Comparison of ENCODE assay signal across 23 cellular contexts in genomic region chr7:22411977-22412693, GRCh38. TPM values are rescaled to one million over a fixed set of nuclear protein-coding genes. Genes with fewer than 3 reads are reported as not detected.
DNase-seq lines count a peak whose midpoint lies in the region; ATAC-seq, FAIRE-seq and TF ChIP-seq lines count a peak whose summit lies in the region.
"Had no signal": no experiment of that assay in that cellular context is flagged by ENCODE, and none has a peak within 500 bp of the region (broad histone marks: within the 10 kb centered on the region; RNA-seq: fewer than 3 reads in every experiment).

No MANE protein-coding gene starts in this region.

- intact Hi-C loops in HepG2 (cut with micrococcal nuclease; ENCODE audit: unreplicated experiment), result no loop called here
- intact Hi-C loops in prostate gland (cut with DNase I), result no loop called here

- no peaks in the 10 kb centered on the region for H3K4me1 Mint-ChIP-seq in neural progenitor cell

- no peak overlapping the region for H3K27ac ChIP-seq in neural progenitor cell
- H3K27ac ChIP-seq in HepG2 (ENCODE audit: extremely low read length, insufficient read depth, low read length), result no peak overlapping the region
- no peak overlapping the region for H3K27ac ChIP-seq in prostate gland
- H3K27ac ChIP-seq: SK-N-MC had no signal

- no peak for FAIRE-seq in HepG2 (lab: Jason Lieb, UNC)
- FAIRE-seq: A204.1, GM12891, RCC 7860 had no signal

- H3K9me3 ChIP-seq in neural progenitor cell (ENCODE audit: low read depth) (no peaks in the 10 kb centered on the region), HepG2 (ENCODE audit: low read length) (no peaks in the 10 kb centered on the region), prostate gland (no peaks in the 10 kb centered on the region)
- H3K9me3 ChIP-seq: BE2C, Caco-2 had no signal

- no peak for TF ChIP-seq EP300 in HepG2 (IDR thresholded peaks at IDR 0.05; ENCODE audit: low read depth in 2 of 2, low read length in 2 of 2)
- TF ChIP-seq EP300 in HepG2 (CRISPR knock-in tag; IDR thresholded peaks at IDR 0.05; ENCODE audit: borderline replicate concordance), result no peak

- H3K9me3 Mint-ChIP-seq in neural progenitor cell, result no peaks in the 10 kb centered on the region
- H3K9me3 Mint-ChIP-seq: CD4-positive, alpha-beta T cell had no signal

- no peak overlapping the region for H3K27ac Mint-ChIP-seq in neural progenitor cell
- H3K27ac Mint-ChIP-seq: CD4-positive, alpha-beta T cell had no signal

- peaks cover 10% of the 10 kb centered on the region for H3F3A ChIP-seq in neural progenitor cell (ENCODE audit: low read depth)

- ATAC-seq in HG03139 (IDR thresholded peaks at IDR 0.05; ENCODE audit: unreplicated experiment) (no peak), HepG2 (no peak)
- ATAC-seq: Right ventricle myocardium inferior had no signal

- POLR2A ChIA-PET in HepG2 (lab: Yijun Ruan, JAX), result no interaction called here

- H2AFZ ChIP-seq in neural progenitor cell (replicated peaks) (peak overlapping the region; percentile 79), HepG2 (ENCODE audit: low read length) (no peak overlapping the region)

- no peaks in the 10 kb centered on the region for H3K36me3 Mint-ChIP-seq in neural progenitor cell

- H3K4me1 ChIP-seq in neural progenitor cell (peaks cover 11% of the 10 kb centered on the region), HepG2 (ENCODE audit: insufficient read depth, low read length) (no peaks in the 10 kb centered on the region), prostate gland (replicated peaks) (no peaks in the 10 kb centered on the region)
- H3K4me1 ChIP-seq: BE2C, Caco-2 had no signal

- CTCF ChIA-PET in HepG2 (lab: Yijun Ruan, JAX; ENCODE audit: low intra/inter-chr PET ratio, low total read pairs), result no interaction called here

- H3K27me3 ChIP-seq in neural progenitor cell, result no peaks in the 10 kb centered on the region
- peaks cover 4 to 39% of the 10 kb centered on the region in 2 experiments; a peak in 3 of 5 replicates for H3K27me3 ChIP-seq in HepG2 (ENCODE audit: control insufficient read depth in 1 of 2, insufficient read depth in 2 of 2, low read length in 2 of 2)
- H3K27me3 ChIP-seq in prostate gland (replicated peaks; ENCODE audit: insufficient read depth), result no peaks in the 10 kb centered on the region
- H3K27me3 ChIP-seq: BE2C had no signal

- no peaks in the 10 kb centered on the region for H3K79me2 ChIP-seq in neural progenitor cell (ENCODE audit: low read depth)
- no peaks in the 10 kb centered on the region for H3K79me2 ChIP-seq in HepG2 (ENCODE audit: insufficient read depth, low read length)

- no peak for TF ChIP-seq RAD21 in HepG2 (CRISPR knock-in tag; IDR thresholded peaks at IDR 0.05)

- H3K4me3 ChIP-seq in neural progenitor cell (no peak overlapping the region), HepG2 (replicated peaks in 1 of 3; ENCODE audit: insufficient read depth in 1 of 3, low read depth in 2 of 3, low read length in 3 of 3) (no peak overlapping the region), prostate gland (no peak overlapping the region)
- H3K4me3 ChIP-seq: SK-N-MC had no signal

- H4K20me1 ChIP-seq in neural progenitor cell (ENCODE audit: low read depth) (no peaks in the 10 kb centered on the region), HepG2 (ENCODE audit: insufficient read depth, low read length) (no peaks in the 10 kb centered on the region)

- peaks cover 2% of the 10 kb centered on the region for H3K27me3 Mint-ChIP-seq in neural progenitor cell (ENCODE audit: insufficient read depth, low read depth)

- in situ Hi-C loops in SK-MEL-5 (cut with HindIII; ENCODE audit: low pct_unique_long_range_greater_than_20kb, low sequenced_read_pairs) (no loop called here), HepG2 (cut with HindIII; ENCODE audit: extremely low pct_ligation_motif_present, low pct_unique_long_range_greater_than_20kb) (no loop called here)

- TF ChIP-seq CTCF in neural progenitor cell (IDR thresholded peaks at IDR 0.05) (no peak), HepG2 (CRISPR knock-in tag; IDR thresholded peaks at IDR 0.05) (no peak), prostate gland (IDR thresholded peaks at IDR 0.05) (no peak)

- no TSS peak for BruUV-seq in HepG2 (replicated peaks; lab: Mats Ljungman, UMichigan)

- no peak overlapping the region for H3K4me2 ChIP-seq in neural progenitor cell
- H3K4me2 ChIP-seq in HepG2 (ENCODE audit: low read depth, low read length), result no peak overlapping the region

- no peak overlapping the region for H3K9ac ChIP-seq in neural progenitor cell
- no peak overlapping the region for H3K9ac ChIP-seq in HepG2 (ENCODE audit: insufficient read depth, low read depth, low read length)

- TF ChIP-seq POLR2A in HepG2 (IDR thresholded peaks at IDR 0.05; ENCODE audit: insufficient read depth in 1 of 2, low read depth in 2 of 2, low read length in 2 of 2), result no peak
- no peak for TF ChIP-seq POLR2A in prostate gland (IDR thresholded peaks at IDR 0.05)

- WGBS in HepG2 (ENCODE audit: low lambda C conversion rate), result 21% methylated on average over 3 of the region's 4 CpGs
- 79% methylated on average over 4 of the region's 4 CpGs for WGBS in prostate gland

- no peaks in the 10 kb centered on the region for H3K36me3 ChIP-seq in neural progenitor cell
- no peaks in the 10 kb centered on the region for H3K36me3 ChIP-seq in HepG2 (replicated peaks in 1 of 2; ENCODE audit: control insufficient read depth in 1 of 2, insufficient read depth in 2 of 2, low read length in 2 of 2)
- no peaks in the 10 kb centered on the region for H3K36me3 ChIP-seq in prostate gland
- H3K36me3 ChIP-seq: BE2C had no signal

- H3K4me3 Mint-ChIP-seq in neural progenitor cell, result no peak overlapping the region
- H3K4me3 Mint-ChIP-seq: CD4-positive, alpha-beta T cell had no signal

- DNase-seq in ELF-1 (ENCODE audit: low read depth, low spot score), result peak; percentile 43
- DNase-seq in LHCN-M2 (ENCODE audit: low read depth), result peak; percentile 30
- DNase-seq in SK-MEL-5 (ENCODE audit: low read depth, low spot score), result peak; percentile 20
- no peak for DNase-seq in neural progenitor cell (ENCODE audit: low spot score)
- no peak for DNase-seq in HepG2 (ENCODE audit: low spot score)
- no peak for DNase-seq in prostate gland (ENCODE audit: low spot score)
- DNase-seq: BE2C; Caco-2; CD4-positive, alpha-beta T cell; DMS153; EL; IMR-90; MM.1S; NCI-H1092; NCI-H1436 treated with DMSO at 0.1 percent for 48 hours; NCI-H2081; NCI-H510A had no signal

TF ChIP-seq in HepG2, 621 proteins besides CTCF, POLR2A, EP300 and RAD21 (continues in another document):
- TF ChIP-seq ZBTB1 (CRISPR knock-in tag; IDR thresholded peaks at IDR 0.05; ENCODE audit: borderline replicate concordance) (no peak), ZBTB2 (CRISPR knock-in tag; IDR thresholded peaks at IDR 0.05; ENCODE audit: low read depth) (no peak), ZNF205 (CRISPR knock-in tag; IDR thresholded peaks at IDR 0.05) (no peak), CAMTA2 (CRISPR knock-in tag; IDR thresholded peaks at IDR 0.05; ENCODE audit: borderline replicate concordance) (no peak), ATM (IDR thresholded peaks at IDR 0.05; ENCODE audit: borderline replicate concordance) (no peak), ZBTB20 (CRISPR knock-in tag; IDR thresholded peaks at IDR 0.05; ENCODE audit: borderline replicate concordance, low read depth) (no peak), KMT2A (CRISPR knock-in tag; IDR thresholded peaks at IDR 0.05) (no peak), YEATS2 (CRISPR knock-in tag; IDR thresholded peaks at IDR 0.05; ENCODE audit: borderline replicate concordance) (no peak), ERF (CRISPR knock-in tag; IDR thresholded peaks at IDR 0.05) (no peak)

RNA-seq across cellular contexts. Expression of gene RAPGEF5, which starts 55.2 kb away (rescaled TPM):
- total RNA-seq in LHCN-M2 (2014; rRNA removed) (under 0.01 and 0.06 TPM in 2 replicates), neural progenitor cell (ENCODE audit: low replicate concordance) (4.6 and 5.7 TPM in 2 replicates), HepG2 (2016; rRNA removed; fragmentation: Illumina TruSeq; extraction: Trizol) (14.2 and 23.4 TPM in 2 replicates), prostate gland (10 to 100 TPM in 1 of 2 donors, 1 to 10 TPM in 1; 7.4 to 29.8 TPM)
- 0.30 TPM for polyA plus RNA-seq in LHCN-M2 (2012)
- total RNA-seq in SK-MEL-5 (2014; rRNA removed; shearing (Covaris generic)), result 16.3 and 20.8 TPM in 2 replicates
- polyA plus RNA-seq in SK-MEL-5 (2015; cell fraction: cytosol; rRNA removed), result 5.5 and 7.9 TPM in 2 replicates
- polyA plus RNA-seq in SK-MEL-5 (2015; cell fraction: nucleus; rRNA removed), result 7.5 and 9.1 TPM in 2 replicates
- total RNA-seq in HepG2 (2016; cell fraction: cytosol; rRNA removed; fragmentation: Illumina TruSeq; extraction: Trizol; ENCODE audit: low read depth), result 38.2 and 53.3 TPM in 2 replicates
- 13.2 and 22.4 TPM in 2 replicates for total RNA-seq in HepG2 (2016; cell fraction: insoluble cytoplasmic fraction; rRNA removed; fragmentation: Illumina TruSeq; extraction: Trizol)
- total RNA-seq in HepG2 (2016; cell fraction: membrane; rRNA removed; fragmentation: Illumina TruSeq; extraction: Trizol), result 12.4 and 13.4 TPM in 2 replicates
- 71.0 and 73.9 TPM in 2 replicates for total RNA-seq in HepG2 (2016; cell fraction: nucleus; rRNA removed; fragmentation: Illumina TruSeq; extraction: Trizol)
- 17.1 and 22.1 TPM in 2 replicates for polyA plus RNA-seq in HepG2 (2011; rRNA removed)
- 5.9 and 10.7 TPM in 2 replicates for polyA plus RNA-seq in HepG2 (2011; cell fraction: cytosol; rRNA removed)
- polyA plus RNA-seq in HepG2 (2011; cell fraction: nucleus; rRNA removed), result 46.0 and 51.6 TPM in 2 replicates
- 17.5 and 19.8 TPM in 2 replicates for polyA plus RNA-seq in HepG2 (2012)
- polyA plus RNA-seq in HepG2 (2016; cell fraction: cytosol; fragmentation: Illumina TruSeq; extraction: Trizol; ENCODE audit: low read depth), result 0.33 and 0.40 TPM in 2 replicates
- polyA plus RNA-seq in HepG2 (2016; cell fraction: insoluble cytoplasmic fraction; fragmentation: Illumina TruSeq; extraction: Trizol; ENCODE audit: low read depth), result 6.6 and 6.7 TPM in 2 replicates
- 1.1 and 1.5 TPM in 2 replicates for polyA plus RNA-seq in HepG2 (2016; cell fraction: membrane; fragmentation: Illumina TruSeq; extraction: Trizol; ENCODE audit: low read depth)
- 16.3 and 19.9 TPM in 2 replicates for polyA plus RNA-seq in HepG2 (2016; cell fraction: nucleus; fragmentation: Illumina TruSeq; extraction: Trizol; ENCODE audit: insufficient read depth, low read depth)
- polyA minus RNA-seq in HepG2 (2011; rRNA and poly(A)+ RNA removed; ENCODE audit: low replicate concordance), result 0.12 and 96.5 TPM in 2 replicates
- 28.1 and 39.1 TPM in 2 replicates for polyA minus RNA-seq in HepG2 (2011; cell fraction: cytosol; rRNA and poly(A)+ RNA removed)
- polyA minus RNA-seq in HepG2 (2011; cell fraction: nucleus; rRNA and poly(A)+ RNA removed), result 471 and 523 TPM in 2 replicates

Comparison
In these comparisons a context has a peak if more than half of its experiments do, and no peak if none do; other contexts are left out.
1. DNase-seq: peak in ELF-1 (single experiment), LHCN-M2 (single experiment) and SK-MEL-5 (single experiment); none in neural progenitor cell (single experiment), HepG2 (single experiment) and prostate gland (single experiment).